11 cellular contexts compared by ENCODE assay signal in genomic region chrX:4550018-4550417, GRCh38.
DNase-seq lines count a peak whose midpoint lies in the region; ATAC-seq and TF ChIP-seq lines count a peak whose summit lies in the region.
"Had no signal": no experiment of that assay in that cellular context is flagged by ENCODE, and none has a peak within 500 bp of the region (broad histone marks: within the 10 kb centered on the region; RNA-seq: fewer than 3 reads in every experiment).

No MANE protein-coding gene starts in this region.

- H3K4me2 ChIP-seq in GM23338 (no peak overlapping the region), OCI-LY3 (ENCODE audit: low read length) (no peak overlapping the region)

- no peaks in the 10 kb centered on the region for H3K36me3 ChIP-seq in A673 (ENCODE audit: insufficient read depth, low read length, poor library complexity, severe bottlenecking)
- H3K36me3 ChIP-seq in GM23338 (ENCODE audit: insufficient read depth), result no peaks in the 10 kb centered on the region
- no peaks in the 10 kb centered on the region for H3K36me3 ChIP-seq in OCI-LY3 (replicated peaks; ENCODE audit: low read depth, low read length)
- H3K36me3 ChIP-seq in transverse colon, result no peaks in the 10 kb centered on the region
- H3K36me3 ChIP-seq: cardiac muscle cell had no signal

- no peak for TF ChIP-seq POLR2A in transverse colon (IDR thresholded peaks at IDR 0.05)

- H3K4me1 Mint-ChIP-seq in GM23338, result peaks cover 3% of the 10 kb centered on the region; the same call in 2 of the 3 replicates

- TF ChIP-seq EP300 in transverse colon (IDR thresholded peaks at IDR 0.05; ENCODE audit: low read depth), result no peak

- in situ Hi-C loops in transverse colon (cut with MboI; ENCODE audit: low pct_ligation_motif_present in 1 of 4, low pct_unique_long_range_greater_than_20kb in 1 of 4, low sequenced_read_pairs in 3 of 4), result no loop called here

- no TSS peak for BruUV-seq in A673 (replicated peaks; lab: Mats Ljungman, UMichigan)

- H3K9ac ChIP-seq in OCI-LY3 (ENCODE audit: low read length), result no peak overlapping the region

- ATAC-seq in GM23338, result peak; percentile 44; the same call in 2 of the 3 replicates
- ATAC-seq in HG02981 (IDR thresholded peaks at IDR 0.05; ENCODE audit: unreplicated experiment), result no peak
- no peak for ATAC-seq in GM21423 (IDR thresholded peaks at IDR 0.05; ENCODE audit: unreplicated experiment)

- peaks cover 14% of the 10 kb centered on the region for H3K9me3 Mint-ChIP-seq in GM23338

- H3K4me3 Mint-ChIP-seq in GM23338, result no peak overlapping the region
- H3K4me3 Mint-ChIP-seq: activated naive CD8-positive, alpha-beta T cell had no signal

- no peaks in the 10 kb centered on the region for H3F3A ChIP-seq in GM23338 (replicated peaks; ENCODE audit: low read depth)

- no peaks in the 10 kb centered on the region for H3K9me2 ChIP-seq in GM23338 (ENCODE audit: insufficient read depth)

- H3K36me3 Mint-ChIP-seq in GM23338 (ENCODE audit: low read depth), result peaks cover 12% of the 10 kb centered on the region
- H3K36me3 Mint-ChIP-seq: activated naive CD8-positive, alpha-beta T cell had no signal

- no peak overlapping the region for H2AFZ ChIP-seq in GM23338
- no peak overlapping the region for H2AFZ ChIP-seq in OCI-LY3 (ENCODE audit: low read depth, low read length)

- no peaks in the 10 kb centered on the region for H3K27me3 Mint-ChIP-seq in GM23338 (ENCODE audit: insufficient read depth, low read depth, poor library complexity)
- H3K27me3 Mint-ChIP-seq: activated naive CD8-positive, alpha-beta T cell had no signal

- intact Hi-C loops in A673 (cut with micrococcal nuclease; ENCODE audit: unreplicated experiment) (no loop called here), transverse colon (cut with DNase I; ENCODE audit: low total_unique reads) (no loop called here)

- POLR2A ChIA-PET in A673 (lab: Charles Lee; ENCODE audit: low non-redundant PET), result no interaction called here

- DNase-seq in A673 (ENCODE audit: low spot score) (peak; percentile 37), GM23338 (ENCODE audit: low spot score) (peak; percentile 40), epithelial cell of proximal tubule (ENCODE audit: low read depth) (no peak), retina (no peak), transverse colon (no peak)
- DNase-seq: NCI-H1436 had no signal

- H3K27me3 ChIP-seq in A673 (replicated peaks; ENCODE audit: insufficient read depth, low read depth, low read length, poor library complexity), result no peaks in the 10 kb centered on the region
- no peaks in the 10 kb centered on the region for H3K27me3 ChIP-seq in GM23338 (ENCODE audit: insufficient read depth)
- H3K27me3 ChIP-seq in OCI-LY3 (ENCODE audit: low read depth, low read length), result no peaks in the 10 kb centered on the region
- no peaks in the 10 kb centered on the region for H3K27me3 ChIP-seq in transverse colon
- H3K27me3 ChIP-seq: cardiac muscle cell had no signal

- H3K4me1 ChIP-seq in A673 (ENCODE audit: insufficient read depth, low read length, poor library complexity, severe bottlenecking), result peaks cover 21% of the 10 kb centered on the region
- H3K4me1 ChIP-seq in GM23338 (ENCODE audit: insufficient read depth), result no peaks in the 10 kb centered on the region
- no peaks in the 10 kb centered on the region for H3K4me1 ChIP-seq in OCI-LY3 (ENCODE audit: low read length)
- no peaks in the 10 kb centered on the region for H3K4me1 ChIP-seq in transverse colon

- H3K9me3 ChIP-seq in A673 (ENCODE audit: low read depth, low read length, poor library complexity, severe bottlenecking) (no peaks in the 10 kb centered on the region), OCI-LY3 (ENCODE audit: insufficient read depth, low read length) (no peaks in the 10 kb centered on the region), transverse colon (no peaks in the 10 kb centered on the region)

- CTCF ChIA-PET in A673 (lab: Charles Lee), result interaction anchor here (1.0 kb wide), 1 partner anchor 587 kb away, joined by 9 read pairs; no protein-coding TSS in a partner anchor

- WGBS in transverse colon (ENCODE audit: low coverage in 1 of 2), 2 donors, result 67 to 80% methylated on average over 1 to 3 of the region's 3 CpGs

- H4K20me1 ChIP-seq in GM23338 (replicated peaks; ENCODE audit: insufficient read depth) (no peaks in the 10 kb centered on the region), OCI-LY3 (ENCODE audit: insufficient read depth, low read length) (no peaks in the 10 kb centered on the region)

- H3K4me3 ChIP-seq in A673 (ENCODE audit: low read depth, low read length, poor library complexity, severe bottlenecking) (no peak overlapping the region), GM23338 (no peak overlapping the region), OCI-LY3 (ENCODE audit: low read length) (no peak overlapping the region), epithelial cell of proximal tubule (ENCODE audit: low read depth, low read length) (no peak overlapping the region), transverse colon (no peak overlapping the region)
- H3K4me3 ChIP-seq: cardiac muscle cell had no signal

- peak; percentile 59 for TF ChIP-seq CTCF in A673 (conservative IDR thresholded peaks at IDR 0.05; ENCODE audit: low read depth, low read length)
- TF ChIP-seq CTCF in GM23338 (conservative IDR thresholded peaks at IDR 0.05; ENCODE audit: low read depth in 2 of 2), result peak; percentile 47 to 62
- peak; percentile 25; the same call in 1 of the 2 replicates for TF ChIP-seq CTCF in OCI-LY3 (IDR thresholded peaks at IDR 0.05; ENCODE audit: low read depth, low read length)
- TF ChIP-seq CTCF in epithelial cell of proximal tubule (conservative IDR thresholded peaks at IDR 0.05; ENCODE audit: low read depth, low read length), result peak; percentile 37
- no peak for TF ChIP-seq CTCF in transverse colon (IDR thresholded peaks at IDR 0.05)

- H3K27ac Mint-ChIP-seq in GM23338, result no peak overlapping the region
- H3K27ac Mint-ChIP-seq: activated naive CD8-positive, alpha-beta T cell had no signal

- H3K79me2 ChIP-seq in GM23338 (replicated peaks; ENCODE audit: insufficient read depth) (no peaks in the 10 kb centered on the region), OCI-LY3 (ENCODE audit: low read length) (no peaks in the 10 kb centered on the region)

- H3K27ac ChIP-seq in A673 (ENCODE audit: low read depth, low read length, poor library complexity, severe bottlenecking) (no peak overlapping the region), GM23338 (ENCODE audit: low read depth) (no peak overlapping the region), OCI-LY3 (ENCODE audit: low read length) (no peak overlapping the region), transverse colon (no peak overlapping the region)

TF ChIP-seq in GM23338, 12 proteins besides CTCF, POLR2A, EP300 and RAD21 (continues in another document):
- TF ChIP-seq, protein P1, sequence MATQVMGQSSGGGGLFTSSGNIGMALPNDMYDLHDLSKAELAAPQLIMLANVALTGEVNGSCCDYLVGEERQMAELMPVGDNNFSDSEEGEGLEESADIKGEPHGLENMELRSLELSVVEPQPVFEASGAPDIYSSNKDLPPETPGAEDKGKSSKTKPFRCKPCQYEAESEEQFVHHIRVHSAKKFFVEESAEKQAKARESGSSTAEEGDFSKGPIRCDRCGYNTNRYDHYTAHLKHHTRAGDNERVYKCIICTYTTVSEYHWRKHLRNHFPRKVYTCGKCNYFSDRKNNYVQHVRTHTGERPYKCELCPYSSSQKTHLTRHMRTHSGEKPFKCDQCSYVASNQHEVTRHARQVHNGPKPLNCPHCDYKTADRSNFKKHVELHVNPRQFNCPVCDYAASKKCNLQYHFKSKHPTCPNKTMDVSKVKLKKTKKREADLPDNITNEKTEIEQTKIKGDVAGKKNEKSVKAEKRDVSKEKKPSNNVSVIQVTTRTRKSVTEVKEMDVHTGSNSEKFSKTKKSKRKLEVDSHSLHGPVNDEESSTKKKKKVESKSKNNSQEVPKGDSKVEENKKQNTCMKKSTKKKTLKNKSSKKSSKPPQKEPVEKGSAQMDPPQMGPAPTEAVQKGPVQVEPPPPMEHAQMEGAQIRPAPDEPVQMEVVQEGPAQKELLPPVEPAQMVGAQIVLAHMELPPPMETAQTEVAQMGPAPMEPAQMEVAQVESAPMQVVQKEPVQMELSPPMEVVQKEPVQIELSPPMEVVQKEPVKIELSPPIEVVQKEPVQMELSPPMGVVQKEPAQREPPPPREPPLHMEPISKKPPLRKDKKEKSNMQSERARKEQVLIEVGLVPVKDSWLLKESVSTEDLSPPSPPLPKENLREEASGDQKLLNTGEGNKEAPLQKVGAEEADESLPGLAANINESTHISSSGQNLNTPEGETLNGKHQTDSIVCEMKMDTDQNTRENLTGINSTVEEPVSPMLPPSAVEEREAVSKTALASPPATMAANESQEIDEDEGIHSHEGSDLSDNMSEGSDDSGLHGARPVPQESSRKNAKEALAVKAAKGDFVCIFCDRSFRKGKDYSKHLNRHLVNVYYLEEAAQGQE (IDR thresholded peaks at IDR 0.05; ENCODE audit: unreplicated experiment), result no peak
- TF ChIP-seq STAT1 (IDR thresholded peaks at IDR 0.05; ENCODE audit: unreplicated experiment) (no peak), JUNB (IDR thresholded peaks at IDR 0.05; ENCODE audit: unreplicated experiment) (no peak), EZH2 (IDR thresholded peaks at IDR 0.05; ENCODE audit: low read depth, unreplicated experiment) (no peak), ZNF114 (CRISPR knock-in tag; IDR thresholded peaks at IDR 0.05) (no peak), ETS1 (IDR thresholded peaks at IDR 0.05) (no peak), POLR2AphosphoS5 (IDR thresholded peaks at IDR 0.05; ENCODE audit: low read depth) (no peak)

Comparison
In these comparisons a context has a peak if more than half of its experiments do, and no peak if none do; other contexts are left out.
1. DNase-seq: peak in A673 (single experiment) and GM23338 (single experiment); none in epithelial cell of proximal tubule (single experiment), retina (single experiment) and transverse colon (single experiment).
2. CTCF ChIP-seq: peak in A673 (single experiment), GM23338 (2 of 2), OCI-LY3 (single experiment) and epithelial cell of proximal tubule (single experiment); none in transverse colon (0 of 5).